In genomic region chr20:33470457-33470856, GRCh38 we compare ENCODE assay signal across 29 cellular contexts.
"Had no signal": no experiment of that assay in that cellular context is flagged by ENCODE, and none has a peak within 500 bp of the region (broad histone marks: within the 10 kb centered on the region; RNA-seq: fewer than 3 reads in every experiment).

No MANE protein-coding gene starts in this region.

- H3K4me3 ChIP-seq: left ventricle myocardium inferior, lung, neural progenitor cell, ovary, prostate gland, sigmoid colon, smooth muscle cell, stomach, testis, tibial artery, upper lobe of right lung had no signal

- H3K36me3 ChIP-seq: left ventricle myocardium inferior, neural progenitor cell, neutrophil, ovary, prostate gland, sigmoid colon, stomach, tibial artery, upper lobe of right lung had no signal

- H3K4me1 ChIP-seq: left ventricle myocardium inferior, prostate gland, sigmoid colon, testis, tibial artery, upper lobe of right lung had no signal

- ATAC-seq: natural killer cell; right cardiac atrium; stimulated activated naive B cell treated with anti-CD40 and anti-IgM and Interleukin-4, amounts not matched to agents 10 μg/mL and 1 μg/mL and 100 μg/mL, for 72 hours; stimulated activated naive CD8-positive, alpha-beta T cell treated with anti-CD3 and anti-CD28 coated beads, Interleukin-15, Interleukin-2, amounts not matched to agents 100 U/mL and 50 U/mL, for 24 hours; upper lobe of right lung had no signal

- H3K4me2 ChIP-seq: neural progenitor cell, smooth muscle cell had no signal

- H3K27ac ChIP-seq: left ventricle myocardium inferior, neural progenitor cell, neutrophil, ovary, prostate gland, sigmoid colon, stomach, testis, tibial artery, upper lobe of right lung had no signal

- FAIRE-seq: urothelium cell line had no signal

- H3K9me3 ChIP-seq: left ventricle myocardium inferior, neutrophil, ovary, prostate gland, sigmoid colon, stomach, testis, tibial artery, upper lobe of right lung had no signal

- DNase-seq: islet precursor cell; left ventricle myocardium inferior; mesendoderm; naive B cell; natural killer cell; nephron progenitor cell; occipital lobe; ovary; posterior cingulate gyrus; retina; right cardiac atrium; sigmoid colon; stimulated activated CD4-positive, alpha-beta T cell treated with anti-CD3 and anti-CD28 coated beads, Interleukin-1b, Interleukin-23, amount 100 ng/mL, for 48 hours; stimulated activated CD4-positive, alpha-beta T cell treated with anti-CD3 and anti-CD28 coated beads, Interleukin-2, amount 100 ng/mL, for 48 hours; stimulated activated CD4-positive, alpha-beta T cell treated with anti-CD3 and anti-CD28 coated beads, Interleukin-4, amount 100 ng/mL, for 4 hours; stimulated activated CD8-positive, alpha-beta memory T cell treated with anti-CD3 and anti-CD28 coated beads, Interleukin-4, amount 100 ng/mL, for 48 hours; stimulated activated naive B cell treated with anti-CD40 and anti-IgM and Interleukin-4, amounts not matched to agents 10 μg/mL and 1 μg/mL and 100 μg/mL, for 72 hours; stimulated activated naive CD8-positive, alpha-beta T cell treated with anti-CD3 and anti-CD28 coated beads, Interleukin-15, Interleukin-2, amounts not matched to agents 100 U/mL and 50 U/mL, for 24 hours; stomach; testis; tibial artery; trophoblast cell; upper lobe of right lung had no signal

- H3K27me3 ChIP-seq: neural progenitor cell, neutrophil, ovary, sigmoid colon, testis, upper lobe of right lung had no signal

- H2AFZ ChIP-seq: neural progenitor cell had no signal
